15 cellular contexts compared by ENCODE assay signal in genomic region chr2:227627769-227628168, GRCh38. TPM values are rescaled to one million over a fixed set of nuclear protein-coding genes. Genes with fewer than 3 reads are reported as not detected.
DNase-seq lines count a peak whose midpoint lies in the region; ATAC-seq, FAIRE-seq and TF ChIP-seq lines count a peak whose summit lies in the region.
"Had no signal": no experiment of that assay in that cellular context is flagged by ENCODE, and none has a peak within 500 bp of the region (broad histone marks: within the 10 kb centered on the region; RNA-seq: fewer than 3 reads in every experiment).

No MANE protein-coding gene starts in this region.

- H2AFZ ChIP-seq in endothelial cell of umbilical vein (ENCODE audit: low read depth, low read length): no peak overlapping the region

- H3K4me3 Mint-ChIP-seq in activated CD4-positive, alpha-beta memory T cell treated with anti-CD3 and anti-CD28 coated beads for 36 hours: no peak overlapping the region
- no peak overlapping the region for H3K4me3 Mint-ChIP-seq in activated CD4-positive, alpha-beta memory T cell treated with anti-CD3 and anti-CD28 coated beads, Interleukin-2, amount 10 ng/mL, durations not matched to agents 7 days and 5 days
- no peak overlapping the region for H3K4me3 Mint-ChIP-seq in mesothelial cell of epicardium

- intact Hi-C loops in activated CD4-positive, alpha-beta memory T cell treated with anti-CD3 and anti-CD28 coated beads for 36 hours (cut with micrococcal nuclease): loop anchor here (5.0 kb wide), 2 partner anchors 165 to 215 kb away; no protein-coding TSS in a partner anchor
- intact Hi-C loops in endothelial cell of umbilical vein (cut with micrococcal nuclease) (no loop called here), prostate gland (cut with DNase I) (no loop called here)

- no peaks in the 10 kb centered on the region for H3K9me3 Mint-ChIP-seq in activated CD4-positive, alpha-beta memory T cell treated with anti-CD3 and anti-CD28 coated beads for 36 hours
- no peaks in the 10 kb centered on the region for H3K9me3 Mint-ChIP-seq in activated CD4-positive, alpha-beta memory T cell treated with anti-CD3 and anti-CD28 coated beads, Interleukin-2, amount 10 ng/mL, durations not matched to agents 7 days and 5 days
- no peaks in the 10 kb centered on the region for H3K9me3 Mint-ChIP-seq in mesothelial cell of epicardium

- POLR2A ChIA-PET in activated CD4-positive, alpha-beta memory T cell treated with anti-CD3 and anti-CD28 coated beads for 36 hours (lab: Charles Lee): no interaction called here
- POLR2A ChIA-PET in activated CD4-positive, alpha-beta memory T cell treated with anti-CD3 and anti-CD28 coated beads, Interleukin-2, amount 10 ng/mL, durations not matched to agents 7 days and 5 days (lab: Charles Lee): no interaction called here
- POLR2A ChIA-PET in endothelial cell of umbilical vein (lab: Charles Lee): no interaction called here

- CTCF ChIA-PET in activated CD4-positive, alpha-beta memory T cell treated with anti-CD3 and anti-CD28 coated beads for 36 hours (lab: Charles Lee): interaction anchor here (2.2 kb wide), 1 partner anchor 31 kb away, joined by 7 read pairs; no protein-coding TSS in a partner anchor
- CTCF ChIA-PET in activated CD4-positive, alpha-beta memory T cell treated with anti-CD3 and anti-CD28 coated beads, Interleukin-2, amount 10 ng/mL, durations not matched to agents 7 days and 5 days (lab: Charles Lee): interaction anchor here (2.2 kb wide), 1 partner anchor 31 kb away, joined by 7 read pairs; no protein-coding TSS in a partner anchor
- CTCF ChIA-PET in endothelial cell of umbilical vein (lab: Charles Lee): interaction anchor here (0.8 to 1.0 kb wide), 3 partner anchors 10 to 248 kb away, joined by 3 read pairs; partner anchors contain the start of gene TM4SF20

- H3K79me2 ChIP-seq in endothelial cell of umbilical vein (ENCODE audit: control insufficient read depth, insufficient read depth, low read length): no peaks in the 10 kb centered on the region

- H3K4me2 ChIP-seq in endothelial cell of umbilical vein (ENCODE audit: insufficient read depth, low read length): no peak overlapping the region
- H3K4me2 ChIP-seq: A549 had no signal

- H3K27ac ChIP-seq in endothelial cell of umbilical vein (ENCODE audit: insufficient read depth, low read depth, low read length): no peak overlapping the region
- H3K27ac ChIP-seq in prostate gland: no peak overlapping the region
- H3K27ac ChIP-seq: A549, heart right ventricle, RWPE1 had no signal

- no TSS peak for BruUV-seq in endothelial cell of umbilical vein (replicated peaks; lab: Mats Ljungman, UMichigan)

- H3K27me3 ChIP-seq in endothelial cell of umbilical vein (ENCODE audit: control insufficient read depth in 2 of 2, insufficient read depth in 2 of 2, low read length in 2 of 2) (peaks cover 2 to 3% of the 10 kb centered on the region in 2 experiments), prostate gland (replicated peaks; ENCODE audit: insufficient read depth) (no peaks in the 10 kb centered on the region)

- H4K20me1 ChIP-seq in endothelial cell of umbilical vein (replicated peaks; ENCODE audit: control insufficient read depth, extremely low read depth, insufficient read depth, low read length): no peaks in the 10 kb centered on the region

- peak; percentile 99 for ATAC-seq in GM21381 (IDR thresholded peaks at IDR 0.05; ENCODE audit: unreplicated experiment)
- ATAC-seq in HG03045 (IDR thresholded peaks at IDR 0.05; ENCODE audit: unreplicated experiment): peak; percentile 85
- ATAC-seq: A549, heart right ventricle had no signal

- H3K4me1 ChIP-seq in endothelial cell of umbilical vein (ENCODE audit: control insufficient read depth, extremely low read depth, insufficient read depth, low read length): no peaks in the 10 kb centered on the region
- no peaks in the 10 kb centered on the region for H3K4me1 ChIP-seq in prostate gland (replicated peaks)

- FAIRE-seq in endothelial cell of umbilical vein (lab: Jason Lieb, UNC): peak; percentile 35
- FAIRE-seq: A549 had no signal

- H3K4me1 Mint-ChIP-seq in activated CD4-positive, alpha-beta memory T cell treated with anti-CD3 and anti-CD28 coated beads for 36 hours (ENCODE audit: low read depth): no peaks in the 10 kb centered on the region
- peaks cover 4% of the 10 kb centered on the region for H3K4me1 Mint-ChIP-seq in activated CD4-positive, alpha-beta memory T cell treated with anti-CD3 and anti-CD28 coated beads, Interleukin-2, amount 10 ng/mL, durations not matched to agents 7 days and 5 days
- peaks cover 9% of the 10 kb centered on the region for H3K4me1 Mint-ChIP-seq in mesothelial cell of epicardium

- TF ChIP-seq POLR2A in endothelial cell of umbilical vein (IDR thresholded peaks at IDR 0.05; ENCODE audit: low read depth, low read length): no peak
- no peak for TF ChIP-seq POLR2A in prostate gland (IDR thresholded peaks at IDR 0.05)

- peaks cover 27% of the 10 kb centered on the region for H3K27me3 Mint-ChIP-seq in activated CD4-positive, alpha-beta memory T cell treated with anti-CD3 and anti-CD28 coated beads for 36 hours
- H3K27me3 Mint-ChIP-seq in activated CD4-positive, alpha-beta memory T cell treated with anti-CD3 and anti-CD28 coated beads, Interleukin-2, amount 10 ng/mL, durations not matched to agents 7 days and 5 days: peaks cover 42% of the 10 kb centered on the region
- H3K27me3 Mint-ChIP-seq in mesothelial cell of epicardium (ENCODE audit: low read depth): no peaks in the 10 kb centered on the region

- DNase-seq in activated CD4-positive, alpha-beta memory T cell treated with anti-CD3 and anti-CD28 coated beads for 36 hours: peak; percentile 58
- DNase-seq in activated CD4-positive, alpha-beta memory T cell treated with anti-CD3 and anti-CD28 coated beads, Interleukin-2, amount 10 ng/mL, durations not matched to agents 7 days and 5 days: no peak
- no peak for DNase-seq in endothelial cell of umbilical vein (ENCODE audit: low read depth, low spot score)
- no peak for DNase-seq in mesothelial cell of epicardium (ENCODE audit: low spot score in 2 of 2, unreplicated experiment in 2 of 2)
- no peak for DNase-seq in midbrain (lab: John Stamatoyannopoulos, UW)
- DNase-seq in prostate gland (ENCODE audit: low spot score): no peak
- DNase-seq: heart right ventricle, KBM-7, mesendoderm, NCI-H2171 treated with DMSO at 0.1 percent for 48 hours had no signal

- no peaks in the 10 kb centered on the region for H3K9me1 ChIP-seq in endothelial cell of umbilical vein (replicated peaks; ENCODE audit: control insufficient read depth, extremely low read depth, insufficient read depth, low read length)

- WGBS in prostate gland: 63% methylated on average over 3 of the region's 3 CpGs

- no peak overlapping the region for H3K4me3 ChIP-seq in endothelial cell of umbilical vein (replicated peaks in 1 of 3; ENCODE audit: insufficient read depth in 1 of 3, low read depth in 1 of 3, low read length in 3 of 3)
- H3K4me3 ChIP-seq in prostate gland: no peak overlapping the region
- H3K4me3 ChIP-seq: A549, heart right ventricle had no signal

- no peaks in the 10 kb centered on the region for H3K9me3 ChIP-seq in endothelial cell of umbilical vein (replicated peaks; ENCODE audit: control insufficient read depth, insufficient read depth, low read length)
- H3K9me3 ChIP-seq in prostate gland: no peaks in the 10 kb centered on the region
- H3K9me3 ChIP-seq: A549 had no signal

- dilution Hi-C loops in endothelial cell of umbilical vein (cut with MboI; ENCODE audit: extremely low pct_ligation_motif_present, low sequenced_read_pairs): no loop called here

- H3K9ac ChIP-seq in endothelial cell of umbilical vein (replicated peaks; ENCODE audit: extremely low read depth, insufficient read depth, low read length): no peak overlapping the region

- H3K36me3 ChIP-seq in endothelial cell of umbilical vein (ENCODE audit: control insufficient read depth in 2 of 2, extremely low read depth in 1 of 2, insufficient read depth in 2 of 2, low read length in 2 of 2) (no peaks in the 10 kb centered on the region), prostate gland (no peaks in the 10 kb centered on the region)
- H3K36me3 ChIP-seq: heart right ventricle had no signal

- no peak overlapping the region for H3K27ac Mint-ChIP-seq in activated CD4-positive, alpha-beta memory T cell treated with anti-CD3 and anti-CD28 coated beads for 36 hours
- H3K27ac Mint-ChIP-seq in activated CD4-positive, alpha-beta memory T cell treated with anti-CD3 and anti-CD28 coated beads, Interleukin-2, amount 10 ng/mL, durations not matched to agents 7 days and 5 days: no peak overlapping the region
- no peak overlapping the region for H3K27ac Mint-ChIP-seq in mesothelial cell of epicardium

- no peaks in the 10 kb centered on the region for H3K36me3 Mint-ChIP-seq in activated CD4-positive, alpha-beta memory T cell treated with anti-CD3 and anti-CD28 coated beads for 36 hours
- no peaks in the 10 kb centered on the region for H3K36me3 Mint-ChIP-seq in activated CD4-positive, alpha-beta memory T cell treated with anti-CD3 and anti-CD28 coated beads, Interleukin-2, amount 10 ng/mL, durations not matched to agents 7 days and 5 days (ENCODE audit: low read depth)
- H3K36me3 Mint-ChIP-seq in mesothelial cell of epicardium: no peaks in the 10 kb centered on the region

- no peak for TF ChIP-seq CTCF in endothelial cell of umbilical vein (IDR thresholded peaks at IDR 0.05; ENCODE audit: extremely low read depth in 1 of 2, insufficient read depth in 1 of 2, low read depth in 1 of 2, low read length in 2 of 2)
- TF ChIP-seq CTCF in mesothelial cell of epicardium (IDR thresholded peaks at IDR 0.05; ENCODE audit: unreplicated experiment): no peak
- TF ChIP-seq CTCF in prostate gland (IDR thresholded peaks at IDR 0.05): no peak

RNA-seq across cellular contexts. Expression of gene SCYGR4, which starts 10.5 kb away (rescaled TPM):
- not detected for total RNA-seq in activated CD4-positive, alpha-beta memory T cell treated with anti-CD3 and anti-CD28 coated beads for 36 hours
- total RNA-seq in activated CD4-positive, alpha-beta memory T cell treated with anti-CD3 and anti-CD28 coated beads, Interleukin-2, amount 10 ng/mL, durations not matched to agents 7 days and 5 days: not detected
- total RNA-seq in endothelial cell of umbilical vein (not detected in 2 replicates), mesothelial cell of epicardium (not detected in 3 replicates), prostate gland (not detected)
- polyA plus RNA-seq in endothelial cell of umbilical vein: not detected in 2 replicates
- polyA plus RNA-seq in endothelial cell of umbilical vein (2011; cell fraction: cytosol; rRNA removed): not detected in 2 replicates
- polyA plus RNA-seq in endothelial cell of umbilical vein (2011; cell fraction: nucleus; rRNA removed): not detected in 2 replicates
- not detected in 2 replicates for polyA plus RNA-seq in endothelial cell of umbilical vein (2012)
- polyA minus RNA-seq in endothelial cell of umbilical vein: not detected in 2 replicates
- not detected for polyA minus RNA-seq in endothelial cell of umbilical vein (2011; cell fraction: cytosol; rRNA and poly(A)+ RNA removed)
- polyA minus RNA-seq in endothelial cell of umbilical vein (2011; cell fraction: nucleus; rRNA and poly(A)+ RNA removed): not detected in 2 replicates
- total RNA-seq: heart right ventricle had no signal
- polyA plus RNA-seq: A549, heart right ventricle had no signal

RNA-seq across cellular contexts. Expression of gene SCYGR3, which starts 13.1 kb away (rescaled TPM):
- not detected for total RNA-seq in activated CD4-positive, alpha-beta memory T cell treated with anti-CD3 and anti-CD28 coated beads for 36 hours
- not detected for total RNA-seq in activated CD4-positive, alpha-beta memory T cell treated with anti-CD3 and anti-CD28 coated beads, Interleukin-2, amount 10 ng/mL, durations not matched to agents 7 days and 5 days
- total RNA-seq in endothelial cell of umbilical vein (not detected in 2 replicates), mesothelial cell of epicardium (not detected in 3 replicates), prostate gland (not detected)
- polyA plus RNA-seq in endothelial cell of umbilical vein: not detected in 2 replicates
- not detected in 2 replicates for polyA plus RNA-seq in endothelial cell of umbilical vein (2011; cell fraction: cytosol; rRNA removed)
- polyA plus RNA-seq in endothelial cell of umbilical vein (2011; cell fraction: nucleus; rRNA removed): not detected in 2 replicates
- not detected in 2 replicates for polyA plus RNA-seq in endothelial cell of umbilical vein (2012)
- not detected in 2 replicates for polyA minus RNA-seq in endothelial cell of umbilical vein
- polyA minus RNA-seq in endothelial cell of umbilical vein (2011; cell fraction: cytosol; rRNA and poly(A)+ RNA removed): not detected
- polyA minus RNA-seq in endothelial cell of umbilical vein (2011; cell fraction: nucleus; rRNA and poly(A)+ RNA removed): not detected in 2 replicates
- total RNA-seq: heart right ventricle had no signal
- polyA plus RNA-seq: A549, adipose tissue, heart right ventricle had no signal

RNA-seq across cellular contexts. Expression of gene SCYGR2, which starts 29.1 kb away (rescaled TPM):
- total RNA-seq in activated CD4-positive, alpha-beta memory T cell treated with anti-CD3 and anti-CD28 coated beads for 36 hours: not detected
- total RNA-seq in activated CD4-positive, alpha-beta memory T cell treated with anti-CD3 and anti-CD28 coated beads, Interleukin-2, amount 10 ng/mL, durations not matched to agents 7 days and 5 days: not detected
- total RNA-seq in endothelial cell of umbilical vein: not detected in 2 replicates
- not detected in 2 replicates for polyA plus RNA-seq in endothelial cell of umbilical vein
- polyA plus RNA-seq in endothelial cell of umbilical vein (2011; cell fraction: cytosol; rRNA removed): not detected in 2 replicates
- not detected in 2 replicates for polyA plus RNA-seq in endothelial cell of umbilical vein (2011; cell fraction: nucleus; rRNA removed)
- not detected in 2 replicates for polyA plus RNA-seq in endothelial cell of umbilical vein (2012)
- not detected in 2 replicates for polyA minus RNA-seq in endothelial cell of umbilical vein
- polyA minus RNA-seq in endothelial cell of umbilical vein (2011; cell fraction: cytosol; rRNA and poly(A)+ RNA removed): not detected
- not detected in 2 replicates for polyA minus RNA-seq in endothelial cell of umbilical vein (2011; cell fraction: nucleus; rRNA and poly(A)+ RNA removed)
- total RNA-seq in mesothelial cell of epicardium: not detected in 3 replicates
- total RNA-seq in prostate gland: not detected
- total RNA-seq: heart right ventricle had no signal
- polyA plus RNA-seq: A549, adipose tissue, heart right ventricle had no signal

RNA-seq across cellular contexts. Expression of gene SCYGR5, which starts 38.8 kb away (rescaled TPM):
- not detected for total RNA-seq in activated CD4-positive, alpha-beta memory T cell treated with anti-CD3 and anti-CD28 coated beads for 36 hours
- not detected for total RNA-seq in activated CD4-positive, alpha-beta memory T cell treated with anti-CD3 and anti-CD28 coated beads, Interleukin-2, amount 10 ng/mL, durations not matched to agents 7 days and 5 days
- total RNA-seq in endothelial cell of umbilical vein: not detected in 2 replicates
- not detected in 2 replicates for polyA plus RNA-seq in endothelial cell of umbilical vein
- not detected in 2 replicates for polyA plus RNA-seq in endothelial cell of umbilical vein (2011; cell fraction: cytosol; rRNA removed)
- polyA plus RNA-seq in endothelial cell of umbilical vein (2011; cell fraction: nucleus; rRNA removed): not detected in 2 replicates
- polyA plus RNA-seq in endothelial cell of umbilical vein (2012): not detected in 2 replicates
- polyA minus RNA-seq in endothelial cell of umbilical vein: not detected in 2 replicates
- polyA minus RNA-seq in endothelial cell of umbilical vein (2011; cell fraction: cytosol; rRNA and poly(A)+ RNA removed): not detected
- not detected in 2 replicates for polyA minus RNA-seq in endothelial cell of umbilical vein (2011; cell fraction: nucleus; rRNA and poly(A)+ RNA removed)
- not detected in 3 replicates for total RNA-seq in mesothelial cell of epicardium
- total RNA-seq in prostate gland: not detected
- total RNA-seq: heart right ventricle had no signal
- polyA plus RNA-seq: A549, adipose tissue, heart right ventricle had no signal
